ENCODE assay signal across 16 cellular contexts in genomic region chr18:55380574-55380973, GRCh38.
"Had no signal": no experiment of that assay in that cellular context is flagged by ENCODE, and none has a peak within 500 bp of the region (broad histone marks: within the 10 kb centered on the region; RNA-seq: fewer than 3 reads in every experiment).

No MANE protein-coding gene starts in this region.

- H3K27me3 Mint-ChIP-seq: activated CD4-positive, alpha-beta T cell treated with anti-CD3 and anti-CD28 coated beads for 36 hours; progenitor cell of endocrine pancreas; type B pancreatic cell had no signal

- H3K36me3 ChIP-seq: adrenal gland, cardiac muscle cell, gastroesophageal sphincter, heart left ventricle, left lung, WERI-Rb-1 had no signal

- H3K4me1 Mint-ChIP-seq: activated CD4-positive, alpha-beta T cell treated with anti-CD3 and anti-CD28 coated beads for 36 hours; stimulated activated effector memory CD8-positive, alpha-beta T cell treated with anti-CD3 and anti-CD28 coated beads, Interleukin-12 subunit alpha, Interleukin-12 subunit beta, amount 100 ng/mL, for 72 hours had no signal

- H3K36me3 Mint-ChIP-seq: stimulated activated effector memory CD8-positive, alpha-beta T cell treated with anti-CD3 and anti-CD28 coated beads, Interleukin-12 subunit alpha, Interleukin-12 subunit beta, amount 100 ng/mL, for 72 hours had no signal

- ATAC-seq: activated CD4-positive, alpha-beta T cell treated with anti-CD3 and anti-CD28 coated beads for 36 hours; activated naive CD4-positive, alpha-beta T cell treated with anti-CD3 and anti-CD28 coated beads, Interleukin-2, amount 50 U/mL, for 72 hours; gastroesophageal sphincter; heart left ventricle; left lung had no signal

- H3K4me3 ChIP-seq: adrenal gland, cardiac muscle cell, gastroesophageal sphincter, heart left ventricle, left lung, skin epidermis, testis had no signal

- H3K4me1 ChIP-seq: adrenal gland, gastroesophageal sphincter, left lung had no signal

- H3K27ac Mint-ChIP-seq: activated CD4-positive, alpha-beta T cell treated with anti-CD3 and anti-CD28 coated beads for 36 hours; activated naive CD4-positive, alpha-beta T cell treated with anti-CD3 and anti-CD28 coated beads, Interleukin-2, amount 50 U/mL, for 72 hours; progenitor cell of endocrine pancreas; stimulated activated effector memory CD8-positive, alpha-beta T cell treated with anti-CD3 and anti-CD28 coated beads, Interleukin-12 subunit alpha, Interleukin-12 subunit beta, amount 100 ng/mL, for 72 hours; type B pancreatic cell had no signal

- H3K9me3 ChIP-seq: left lung, testis had no signal

- H3K9me3 Mint-ChIP-seq: activated naive CD4-positive, alpha-beta T cell treated with anti-CD3 and anti-CD28 coated beads, Interleukin-2, amount 50 U/mL, for 72 hours had no signal

- H3K27me3 ChIP-seq: adrenal gland, cardiac muscle cell, gastroesophageal sphincter, heart left ventricle, left lung, testis had no signal

- H3K4me3 Mint-ChIP-seq: activated CD4-positive, alpha-beta T cell treated with anti-CD3 and anti-CD28 coated beads for 36 hours; stimulated activated effector memory CD8-positive, alpha-beta T cell treated with anti-CD3 and anti-CD28 coated beads, Interleukin-12 subunit alpha, Interleukin-12 subunit beta, amount 100 ng/mL, for 72 hours; type B pancreatic cell had no signal

- DNase-seq: activated CD4-positive, alpha-beta T cell treated with anti-CD3 and anti-CD28 coated beads for 36 hours; activated CD4-positive, alpha-beta T cell treated with anti-CD3 and anti-CD28 coated beads, Interleukin-2, amount 50 U/mL, for 48 hours; activated gamma-delta T cell treated with Interleukin-2 at 50 U/mL for 16 hours; adrenal gland; heart left ventricle; left lung; stimulated activated CD4-positive, alpha-beta T cell treated with anti-CD3 and anti-CD28 coated beads, Interleukin-4, amount 100 ng/mL, for 24 hours; testis; WERI-Rb-1 had no signal

- H3K27ac ChIP-seq: adrenal gland, cardiac muscle cell, gastroesophageal sphincter, heart left ventricle, left lung, skin epidermis, testis, WERI-Rb-1 had no signal
